16 cellular contexts compared by ENCODE assay signal in the genomic region with DNA sequence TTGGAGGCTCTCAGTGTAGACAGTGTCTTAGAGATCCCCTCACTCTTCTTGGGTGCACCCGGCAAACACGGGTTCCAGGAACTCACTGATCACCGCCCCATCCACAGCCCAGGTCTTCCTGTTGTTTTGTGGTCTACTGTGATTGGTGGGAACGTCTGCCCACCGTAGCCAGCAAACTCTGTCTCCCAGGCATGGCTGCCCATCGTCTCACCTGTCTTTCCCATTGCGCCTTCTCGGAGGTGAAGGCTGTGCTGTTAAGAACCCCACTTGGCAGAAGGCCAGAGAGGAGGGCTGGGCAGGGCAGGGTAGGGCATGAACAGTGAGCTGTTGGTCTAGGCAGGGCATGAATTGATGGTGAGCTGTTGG. TPM values are rescaled to one million over a fixed set of nuclear protein-coding genes. Genes with fewer than 3 reads are reported as not detected.
A peak's percentile ranks its signal among the peaks of the same experiment; 100 is the strongest.
DNase-seq lines count a peak whose midpoint lies in the region; ATAC-seq lines count a peak whose summit lies in the region.
"Had no signal": no experiment of that assay in that cellular context is flagged by ENCODE, and none has a peak within 500 bp of the region (broad histone marks: within the 10 kb centered on the region; RNA-seq: fewer than 3 reads in every experiment).

No MANE protein-coding gene starts in this region.

- H3K9me3 Mint-ChIP-seq in activated CD4-positive, alpha-beta T cell treated with anti-CD3 and anti-CD28 coated beads for 36 hours (ENCODE audit: low read depth), result no peaks in the 10 kb centered on the region
- H3K9me3 Mint-ChIP-seq in activated naive CD8-positive, alpha-beta T cell treated with anti-CD3 and anti-CD28 coated beads for 36 hours, result peaks cover 4% of the 10 kb centered on the region

- no peak for DNase-seq in activated CD4-positive, alpha-beta T cell treated with anti-CD3 and anti-CD28 coated beads for 36 hours
- DNase-seq in activated CD4-positive, alpha-beta T cell treated with anti-CD3 and anti-CD28 coated beads, Interleukin-2, amount 50 U/mL, for 48 hours, result no peak
- DNase-seq in activated naive CD8-positive, alpha-beta T cell treated with anti-CD3 and anti-CD28 coated beads for 36 hours, result no peak
- no peak for DNase-seq in neuronal stem cell (ENCODE audit: low spot score)
- DNase-seq in activated CD4-positive, CD25-positive, alpha-beta regulatory T cell (lab: John Stamatoyannopoulos, UW), result no peak
- DNase-seq in kidney glomerular epithelial cell (lab: John Stamatoyannopoulos, UW), result no peak
- DNase-seq: heart left ventricle; NCI-H2171 treated with DMSO at 0.1 percent for 48 hours; SHP77; stimulated activated CD4-positive, alpha-beta T cell treated with anti-CD3 and anti-CD28 coated beads, Interleukin-4, amount 100 ng/mL, for 1 hour had no signal

- H3K4me2 ChIP-seq in neuronal stem cell (ENCODE audit: insufficient read depth, low read length, poor library complexity, severe bottlenecking), result no peak overlapping the region

- ATAC-seq in activated CD4-positive, alpha-beta T cell treated with anti-CD3 and anti-CD28 coated beads for 36 hours, result no peak
- ATAC-seq in GM18870 (IDR thresholded peaks at IDR 0.05; ENCODE audit: unreplicated experiment), result no peak

- H4K91ac ChIP-seq in neuronal stem cell (ENCODE audit: low read depth, low read length, poor library complexity), result no peak overlapping the region

- no peak overlapping the region for H2AFZ ChIP-seq in neuronal stem cell (ENCODE audit: low read length)
- H2AFZ ChIP-seq: GM23248 had no signal

- peaks cover 26% of the 10 kb centered on the region for H3K4me1 Mint-ChIP-seq in activated CD4-positive, alpha-beta T cell treated with anti-CD3 and anti-CD28 coated beads for 36 hours
- H3K4me1 Mint-ChIP-seq in activated naive CD8-positive, alpha-beta T cell treated with anti-CD3 and anti-CD28 coated beads for 36 hours, result peaks cover 27% of the 10 kb centered on the region

- H3K36me3 ChIP-seq in KOPT-K1 (ENCODE audit: insufficient read depth, low read length) (no peaks in the 10 kb centered on the region), neuronal stem cell (replicated peaks in 1 of 2; ENCODE audit: control insufficient read depth in 2 of 2, insufficient read depth in 2 of 2, low read length in 2 of 2) (no peaks in the 10 kb centered on the region)
- H3K36me3 ChIP-seq: ascending aorta, heart left ventricle had no signal

- CTCF ChIA-PET in activated CD4-positive, alpha-beta T cell treated with anti-CD3 and anti-CD28 coated beads for 36 hours (lab: Charles Lee), result interaction anchor here (0.7 to 5.2 kb wide), 46 partner anchors 10 to 417 kb away, joined by 3 to 119 read pairs (median 6); a partner anchor contains a TSS

- no peak overlapping the region for H3K23ac ChIP-seq in neuronal stem cell (ENCODE audit: low read depth, low read length, poor library complexity)

- peak overlapping the region in 1 of 2 donors; percentile 22 for H3K4me3 ChIP-seq in neuronal stem cell (ENCODE audit: low read length in 2 of 2)
- H3K4me3 ChIP-seq: GM23248 had no signal

- H3K4me1 ChIP-seq in neuronal stem cell (ENCODE audit: control insufficient read depth in 2 of 2, insufficient read depth in 1 of 2, low read depth in 1 of 2, low read length in 2 of 2), result peaks cover 0 to 7% of the 10 kb centered on the region in 2 donors

- H2AK5ac ChIP-seq in neuronal stem cell (ENCODE audit: low read depth, low read length), result no peak overlapping the region

- no peak overlapping the region for H2BK12ac ChIP-seq in neuronal stem cell (ENCODE audit: low read length)

- no peak overlapping the region for H3K4ac ChIP-seq in neuronal stem cell (ENCODE audit: low read length)

- intact Hi-C loops in activated CD4-positive, alpha-beta T cell treated with anti-CD3 and anti-CD28 coated beads for 36 hours (cut with DNase I, micrococcal nuclease), result no loop called here

- peak overlapping the region; percentile 29 for H3K27ac ChIP-seq in KOPT-K1 (ENCODE audit: low read depth, low read length, poor library complexity, severe bottlenecking)
- H3K27ac ChIP-seq in neuronal stem cell (replicated peaks; ENCODE audit: low read length), result no peak overlapping the region
- H3K27ac ChIP-seq: ascending aorta, GM23248, heart left ventricle had no signal

- no peak overlapping the region for H4K8ac ChIP-seq in neuronal stem cell (ENCODE audit: low read depth, low read length)

- H3K27me3 Mint-ChIP-seq in activated CD4-positive, alpha-beta T cell treated with anti-CD3 and anti-CD28 coated beads for 36 hours, result no peaks in the 10 kb centered on the region
- no peaks in the 10 kb centered on the region for H3K27me3 Mint-ChIP-seq in activated naive CD8-positive, alpha-beta T cell treated with anti-CD3 and anti-CD28 coated beads for 36 hours

- peak overlapping the region; percentile 83 for H3K18ac ChIP-seq in neuronal stem cell (ENCODE audit: low read length)

- no peak overlapping the region for H3K9ac ChIP-seq in neuronal stem cell (ENCODE audit: low read depth, low read length, poor library complexity)
- H3K9ac ChIP-seq: GM23248 had no signal

- H3K27ac Mint-ChIP-seq in activated CD4-positive, alpha-beta T cell treated with anti-CD3 and anti-CD28 coated beads for 36 hours, result peak overlapping the region; percentile 20
- peak overlapping the region; percentile 35 for H3K27ac Mint-ChIP-seq in activated naive CD8-positive, alpha-beta T cell treated with anti-CD3 and anti-CD28 coated beads for 36 hours
- H3K27ac Mint-ChIP-seq: progenitor cell of endocrine pancreas had no signal

- H2BK15ac ChIP-seq in neuronal stem cell (ENCODE audit: low read length), result no peak overlapping the region

- H3K79me1 ChIP-seq in neuronal stem cell (ENCODE audit: low read depth, low read length), result no peaks in the 10 kb centered on the region

- no peak overlapping the region for H3K14ac ChIP-seq in neuronal stem cell (ENCODE audit: low read length)

- H3K9me3 ChIP-seq in KOPT-K1 (ENCODE audit: insufficient read depth, low read length, poor library complexity, severe bottlenecking) (no peaks in the 10 kb centered on the region), neuronal stem cell (replicated peaks in 1 of 2; ENCODE audit: control insufficient read depth in 2 of 2, insufficient read depth in 1 of 2, low read depth in 1 of 2, low read length in 2 of 2) (no peaks in the 10 kb centered on the region)
- H3K9me3 ChIP-seq: ascending aorta had no signal

- no CpG with 5 or more reads among the region's 8 CpGs for WGBS in neuronal stem cell (ENCODE audit: extremely low coverage in 2 of 2, insufficient read length in 2 of 2, insufficient replicate concordance in 1 of 2), 2 donors

- H3K27me3 ChIP-seq in neuronal stem cell (ENCODE audit: control insufficient read depth in 3 of 3, insufficient read depth in 3 of 3, low read depth in 1 of 3, low read length in 3 of 3), result peaks cover 0 to 44% (median 14%) of the 10 kb centered on the region in 3 experiments
- H3K27me3 ChIP-seq: ascending aorta had no signal

- POLR2A ChIA-PET in activated CD4-positive, alpha-beta T cell treated with anti-CD3 and anti-CD28 coated beads for 36 hours (lab: Charles Lee), result interaction anchor here (0.5 to 1.5 kb wide), 3 partner anchors 52 to 145 kb away, joined by 3 to 7 read pairs (median 4); no protein-coding TSS in a partner anchor

- H3K4me3 Mint-ChIP-seq in activated CD4-positive, alpha-beta T cell treated with anti-CD3 and anti-CD28 coated beads for 36 hours, result peak overlapping the region; percentile 72
- peak overlapping the region; percentile 29 for H3K4me3 Mint-ChIP-seq in activated naive CD8-positive, alpha-beta T cell treated with anti-CD3 and anti-CD28 coated beads for 36 hours

- no peak overlapping the region for H2BK120ac ChIP-seq in neuronal stem cell (ENCODE audit: low read depth, low read length)

- H3K36me3 Mint-ChIP-seq in activated CD4-positive, alpha-beta T cell treated with anti-CD3 and anti-CD28 coated beads for 36 hours (ENCODE audit: low read depth), result no peaks in the 10 kb centered on the region
- H3K36me3 Mint-ChIP-seq in activated naive CD8-positive, alpha-beta T cell treated with anti-CD3 and anti-CD28 coated beads for 36 hours, result no peaks in the 10 kb centered on the region

- H2BK5ac ChIP-seq in neuronal stem cell (ENCODE audit: low read length), result no peak overlapping the region

RNA-seq across cellular contexts. Expression of a gene that starts 14.1 kb away (rescaled TPM):
- total RNA-seq in activated CD4-positive, alpha-beta T cell treated with anti-CD3 and anti-CD28 coated beads for 36 hours, result under 1 TPM; 0.25 to 0.37 TPM
- total RNA-seq in activated naive CD8-positive, alpha-beta T cell treated with anti-CD3 and anti-CD28 coated beads for 36 hours, result under 1 TPM; 0.04 to 0.08 TPM
- 0.22 TPM for polyA plus RNA-seq in neuronal stem cell (2013, experiment 1 of 2)
- polyA plus RNA-seq in neuronal stem cell (2013, experiment 2 of 2), result 0.11 TPM
- total RNA-seq: GM23248, lung microvascular endothelial cell had no signal
- polyA plus RNA-seq: GM23248 had no signal

RNA-seq across cellular contexts. Expression of a gene that starts 54.5 kb away (rescaled TPM):
- total RNA-seq in activated CD4-positive, alpha-beta T cell treated with anti-CD3 and anti-CD28 coated beads for 36 hours, result 10 to 100 TPM; 20.0 to 20.5 TPM
- total RNA-seq in activated naive CD8-positive, alpha-beta T cell treated with anti-CD3 and anti-CD28 coated beads for 36 hours, result 10 to 100 TPM; 16.6 to 17.5 TPM
- polyA plus RNA-seq in neuronal stem cell (2013, experiment 1 of 2), result 0.31 TPM
- 0.33 TPM for polyA plus RNA-seq in neuronal stem cell (2013, experiment 2 of 2)
- total RNA-seq: ascending aorta, GM23248, lung microvascular endothelial cell had no signal
- polyA plus RNA-seq: GM23248 had no signal
